20 cellular contexts compared by ENCODE assay signal in the genomic region with DNA sequence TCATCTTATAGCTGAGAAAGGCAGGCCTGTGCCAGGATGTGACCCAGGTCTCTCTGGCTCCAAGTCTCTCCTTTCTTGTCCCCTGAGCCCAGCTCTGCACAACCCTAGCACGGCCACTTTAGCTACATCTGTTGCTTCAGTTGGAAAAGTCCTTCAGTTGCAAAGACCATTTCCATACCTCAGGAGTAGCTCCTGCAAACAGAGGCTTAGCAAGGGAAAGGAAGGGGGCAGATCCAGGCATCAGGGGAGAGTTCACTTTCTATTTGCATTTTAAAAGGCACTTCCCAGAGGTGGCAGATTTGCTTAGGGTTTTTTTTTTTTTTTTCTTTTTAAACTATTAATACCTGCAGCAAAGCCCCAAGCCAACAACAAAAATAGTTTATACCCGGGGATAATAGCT. TPM values are rescaled to one million over a fixed set of nuclear protein-coding genes. Genes with fewer than 3 reads are reported as not detected.
DNase-seq lines count a peak whose midpoint lies in the region; ATAC-seq and TF ChIP-seq lines count a peak whose summit lies in the region.
"Had no signal": no experiment of that assay in that cellular context is flagged by ENCODE, and none has a peak within 500 bp of the region (broad histone marks: within the 10 kb centered on the region; RNA-seq: fewer than 3 reads in every experiment).

No MANE protein-coding gene starts in this region.

- peak overlapping the region; percentile 32 for H3K27ac Mint-ChIP-seq in endodermal cell
- H3K27ac Mint-ChIP-seq in activated naive CD4-positive, alpha-beta T cell treated with anti-CD3 and anti-CD28 coated beads for 36 hours, result no peak overlapping the region

- intact Hi-C loops in activated naive CD4-positive, alpha-beta T cell treated with anti-CD3 and anti-CD28 coated beads for 36 hours (cut with micrococcal nuclease), result no loop called here

- WGBS in endodermal cell (ENCODE audit: insufficient coverage in 1 of 2, insufficient read length in 1 of 2), 2 experiments, result 52 to 57% methylated on average over 1 to 2 of the region's 2 CpGs
- 88% methylated on average over 2 of the region's 2 CpGs for WGBS in thymus

- no peak for ATAC-seq in HG02938 (IDR thresholded peaks at IDR 0.05; ENCODE audit: unreplicated experiment)
- no peak for ATAC-seq in GM19452 (IDR thresholded peaks at IDR 0.05; ENCODE audit: unreplicated experiment)
- ATAC-seq: K562, SK-N-SH treated with all-trans-retinoic acid at 6 μM for 48 hours had no signal

- CTCF ChIA-PET in activated naive CD4-positive, alpha-beta T cell treated with anti-CD3 and anti-CD28 coated beads for 36 hours (lab: Charles Lee), result interaction anchor here (0.6 to 1.7 kb wide), 4 partner anchors 10 to 361 kb away, joined by 3 to 7 read pairs (median 4); no protein-coding TSS in a partner anchor

- H3K4me1 Mint-ChIP-seq in endodermal cell, result peaks cover 18% of the 10 kb centered on the region
- peaks cover 20% of the 10 kb centered on the region for H3K4me1 Mint-ChIP-seq in activated naive CD4-positive, alpha-beta T cell treated with anti-CD3 and anti-CD28 coated beads for 36 hours (ENCODE audit: low read depth)

- DNase-seq in NCI-H526 (lab: John Stamatoyannopoulos, UW) (peak; percentile 43 to 48), NCI-H526 treated with DMSO at 0.1 percent for 48 hours (lab: John Stamatoyannopoulos, UW) (no peak), NT2/D1 (ENCODE audit: low read depth, low spot score) (peak; percentile 77), endodermal cell (peak; percentile 79)
- no peak for DNase-seq in activated naive CD4-positive, alpha-beta T cell treated with anti-CD3 and anti-CD28 coated beads for 36 hours
- DNase-seq: CD8-positive, alpha-beta memory T cell; DMS79 treated with DMSO at 0.1 percent for 48 hours; GOT3; MV-4-11; NCI-H1930; NCI-H2171; NCI-H446 treated with DMSO at 0.1 percent for 48 hours; SHP77 treated with DMSO at 0.1 percent for 48 hours; T-helper 1 cell had no signal

- no peak overlapping the region for H3K27ac ChIP-seq in endodermal cell (ENCODE audit: low read depth, low read length)
- H3K27ac ChIP-seq in thymus (ENCODE audit: low read depth), result peak overlapping the region; percentile 54
- H3K27ac ChIP-seq: HL-60 had no signal

- H3K36me3 ChIP-seq in NT2/D1 (ENCODE audit: insufficient read depth, insufficient read length, low read length) (peaks cover 20% of the 10 kb centered on the region), endodermal cell (ENCODE audit: control insufficient read depth, insufficient read depth, low read length) (peaks cover 18% of the 10 kb centered on the region), thymus (ENCODE audit: control insufficient read depth, insufficient read depth) (peaks cover 13% of the 10 kb centered on the region)

- no peaks in the 10 kb centered on the region for H3K9me3 Mint-ChIP-seq in endodermal cell
- no peaks in the 10 kb centered on the region for H3K9me3 Mint-ChIP-seq in activated naive CD4-positive, alpha-beta T cell treated with anti-CD3 and anti-CD28 coated beads for 36 hours
- H3K9me3 Mint-ChIP-seq: CD8-positive, alpha-beta memory T cell had no signal

- peaks cover 18% of the 10 kb centered on the region for H3K4me1 ChIP-seq in NT2/D1 (ENCODE audit: insufficient read depth, insufficient read length)
- H3K4me1 ChIP-seq in endodermal cell (ENCODE audit: control insufficient read depth, insufficient read depth, low read length), result no peaks in the 10 kb centered on the region
- H3K4me1 ChIP-seq in thymus (ENCODE audit: control insufficient read depth, insufficient read depth, low read length), result peaks cover 12% of the 10 kb centered on the region

- H3K27me3 Mint-ChIP-seq in endodermal cell (ENCODE audit: insufficient read depth), result peaks cover 11% of the 10 kb centered on the region
- no peaks in the 10 kb centered on the region for H3K27me3 Mint-ChIP-seq in activated naive CD4-positive, alpha-beta T cell treated with anti-CD3 and anti-CD28 coated beads for 36 hours (ENCODE audit: low read depth)

- no peak overlapping the region for H3K4me3 Mint-ChIP-seq in endodermal cell
- H3K4me3 Mint-ChIP-seq in activated naive CD4-positive, alpha-beta T cell treated with anti-CD3 and anti-CD28 coated beads for 36 hours, result no peak overlapping the region
- H3K4me3 Mint-ChIP-seq: CD8-positive, alpha-beta memory T cell had no signal

- TF ChIP-seq CTCF in endodermal cell (conservative IDR thresholded peaks at IDR 0.05), result no peak

- H3K9ac ChIP-seq in NT2/D1 (ENCODE audit: insufficient read length, low read depth) (peak overlapping the region; percentile 3), endodermal cell (ENCODE audit: extremely low read depth, low read length, poor library complexity, severe bottlenecking) (no peak overlapping the region)

- H3K9me3 ChIP-seq in NT2/D1 (ENCODE audit: insufficient read depth, low read length) (no peaks in the 10 kb centered on the region), endodermal cell (ENCODE audit: control insufficient read depth, low read length) (no peaks in the 10 kb centered on the region), thymus (ENCODE audit: control insufficient read depth) (no peaks in the 10 kb centered on the region)

- H3K4me3 ChIP-seq in NT2/D1 (ENCODE audit: insufficient read length, low read depth) (no peak overlapping the region), endodermal cell (ENCODE audit: low read length) (no peak overlapping the region), thymus (ENCODE audit: low read length) (no peak overlapping the region)
- H3K4me3 ChIP-seq: K562 had no signal

- H3K27me3 ChIP-seq in NT2/D1 (ENCODE audit: insufficient read depth, insufficient read length) (peaks cover 22% of the 10 kb centered on the region), endodermal cell (ENCODE audit: control insufficient read depth, insufficient read depth, low read length, poor library complexity, severe bottlenecking) (peaks cover 10% of the 10 kb centered on the region), thymus (ENCODE audit: control insufficient read depth, insufficient read depth) (no peaks in the 10 kb centered on the region)

- H3K36me3 Mint-ChIP-seq in endodermal cell (ENCODE audit: low read depth), result no peaks in the 10 kb centered on the region
- peaks cover 8% of the 10 kb centered on the region for H3K36me3 Mint-ChIP-seq in activated naive CD4-positive, alpha-beta T cell treated with anti-CD3 and anti-CD28 coated beads for 36 hours (ENCODE audit: low read depth)

RNA-seq across cellular contexts. Expression of a gene that starts 3.0 kb away (rescaled TPM):
- 10 to 100 TPM in 1 of 2 donors, 1 to 10 TPM in 1; 3.2 to 13.4 TPM for total RNA-seq in endodermal cell
- 3.0 TPM for polyA plus RNA-seq in endodermal cell (2013, experiment 1 of 2)
- 2.6 TPM for polyA plus RNA-seq in endodermal cell (2013, experiment 2 of 2)
- polyA plus RNA-seq in thymus, result 56.8 TPM
- total RNA-seq in activated naive CD4-positive, alpha-beta T cell treated with anti-CD3 and anti-CD28 coated beads for 36 hours, result 10 to 100 TPM; 15.4 TPM

Comparison
In these comparisons a context has a peak if more than half of its experiments do, and no peak if none do; other contexts are left out.
1. DNase-seq: peak in NCI-H526 (2 of 2), NT2/D1 (single experiment) and endodermal cell (single experiment); none in NCI-H526 treated with DMSO at 0.1 percent for 48 hours (single experiment) and activated naive CD4-positive, alpha-beta T cell treated with anti-CD3 and anti-CD28 coated beads for 36 hours (single experiment).